In the genomic region with DNA sequence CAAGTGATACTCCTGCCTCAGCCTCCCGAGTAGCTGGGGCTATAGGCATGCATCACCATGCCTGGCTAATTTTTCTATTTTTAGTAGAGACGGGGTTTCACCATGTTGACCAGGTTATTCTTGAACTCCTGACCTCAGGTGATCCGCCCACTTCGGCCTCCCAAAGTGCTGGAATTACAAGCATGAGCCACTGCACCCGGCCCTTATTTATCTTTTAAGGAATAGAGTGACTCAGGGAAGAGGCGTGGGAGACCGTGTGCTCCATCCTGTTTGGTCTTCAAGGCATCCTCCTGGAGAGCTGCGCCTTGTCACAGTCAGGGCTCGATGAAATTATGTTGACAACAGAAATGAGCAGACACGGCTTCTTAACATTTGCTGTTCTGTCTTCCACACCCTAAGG, we compare ENCODE assay signal across 1 cellular context. TPM values are rescaled to one million over a fixed set of nuclear protein-coding genes. Genes with fewer than 3 reads are reported as not detected.
"Had no signal": no experiment of that assay in that cellular context is flagged by ENCODE, and none has a peak within 500 bp of the region (broad histone marks: within the 10 kb centered on the region; RNA-seq: fewer than 3 reads in every experiment).

No MANE protein-coding gene starts in this region.

RNA-seq across cellular contexts. Expression of a gene that starts 12.7 kb away (rescaled TPM):
- polyA plus RNA-seq: psoas muscle had no signal
